ENCODE assay signal across 1 cellular context in genomic region chrX:13081385-13082285, GRCh38.
TF ChIP-seq lines count a peak whose summit lies in the region.

No MANE protein-coding gene starts in this region.

TF ChIP-seq in GM12878, 131 proteins besides CTCF, POLR2A, EP300 and RAD21 (continued from another document and continues in another):
- TF ChIP-seq BHLHE40 (IDR thresholded peaks at IDR 0.05; ENCODE audit: borderline replicate concordance in 1 of 2, low read depth in 2 of 2, low read length in 1 of 2) (peak in 1 of 2 experiments; percentile 66; a peak in 2 of 4 replicates), YY1 (IDR thresholded peaks at IDR 0.05; ENCODE audit: low read depth, low read length) (0 out of 2 replicates have a peak, but pooled peaks have one; percentile 15), BCL11A (IDR thresholded peaks at IDR 0.05; ENCODE audit: low read depth, low read length) (peak; percentile 82), MYC (IDR thresholded peaks at IDR 0.05; ENCODE audit: insufficient read depth, insufficient read length, insufficient replicate concordance, low read length, severe bottlenecking) (no peak), ZBED1 (IDR thresholded peaks at IDR 0.05; ENCODE audit: borderline replicate concordance) (peak; percentile 76; the same call in 1 of the 2 replicates), FOXM1 (IDR thresholded peaks at IDR 0.05; ENCODE audit: low read depth, low read length) (peak; percentile 88), HDAC2 (IDR thresholded peaks at IDR 0.05) (no peak), NR2C2 (IDR thresholded peaks at IDR 0.05; ENCODE audit: borderline replicate concordance, control insufficient read depth, insufficient read length, low read depth) (no peak), TARDBP (IDR thresholded peaks at IDR 0.05; ENCODE audit: borderline replicate concordance) (no peak), KLF5 (IDR thresholded peaks at IDR 0.05; ENCODE audit: partially characterized antibody) (no peak), MXI1 (IDR thresholded peaks at IDR 0.05; ENCODE audit: low read depth, low read length) (0 out of 2 replicates have a peak, but pooled peaks have one; percentile 25), USF2 (IDR thresholded peaks at IDR 0.05; ENCODE audit: borderline replicate concordance, low read depth, low read length) (no peak), BRCA1 (IDR thresholded peaks at IDR 0.05; ENCODE audit: low read depth, low read length) (no peak), ZNF24 (IDR thresholded peaks at IDR 0.05) (no peak), POLR2AphosphoS2 (IDR thresholded peaks at IDR 0.05; ENCODE audit: low read depth, low read length) (no peak), STAT1 (conservative IDR thresholded peaks at IDR 0.05) (no peak), TCF3 (IDR thresholded peaks at IDR 0.05; ENCODE audit: borderline replicate concordance, insufficient read depth, low read depth, low read length) (0 out of 2 replicates have a peak, but pooled peaks have one; percentile 30), HCFC1 (IDR thresholded peaks at IDR 0.05; ENCODE audit: low read length) (no peak), SUZ12 (IDR thresholded peaks at IDR 0.05; ENCODE audit: unreplicated experiment) (no peak), CHD2 (IDR thresholded peaks at IDR 0.05; ENCODE audit: borderline replicate concordance, low read depth, low read length) (peak; percentile 41; the same call in 1 of the 2 replicates), ATF3 (IDR thresholded peaks at IDR 0.05; ENCODE audit: borderline replicate concordance, extremely low read depth, low read depth, low read length) (no peak), EED (IDR thresholded peaks at IDR 0.05; ENCODE audit: low read depth) (peak; percentile 75), CHD1 (IDR thresholded peaks at IDR 0.05; ENCODE audit: low read depth, low read length) (no peak), ZNF207 (IDR thresholded peaks at IDR 0.05; ENCODE audit: borderline replicate concordance) (no peak), LARP7 (IDR thresholded peaks at IDR 0.05) (no peak), NFYA (IDR thresholded peaks at IDR 0.05; ENCODE audit: borderline replicate concordance, low read depth, low read length) (no peak), NR2F1 (conservative IDR thresholded peaks at IDR 0.05) (no peak), PKNOX1 (IDR thresholded peaks at IDR 0.05) (no peak), MEF2A (IDR thresholded peaks at IDR 0.05; ENCODE audit: insufficient read depth, low read depth, low read length) (peak; percentile 96), RFX5 (IDR thresholded peaks at IDR 0.05; ENCODE audit: low read depth, low read length) (no peak), PML (IDR thresholded peaks at IDR 0.05; ENCODE audit: low read length) (no peak; the same call in 1 of the 2 replicates), CREM (IDR thresholded peaks at IDR 0.05; ENCODE audit: low read depth) (peak; percentile 79), KDM1A (IDR thresholded peaks at IDR 0.05; ENCODE audit: borderline replicate concordance) (no peak), SMC3 (IDR thresholded peaks at IDR 0.05; ENCODE audit: borderline replicate concordance, low read length) (0 out of 2 replicates have a peak, but pooled peaks have one; percentile 4), POU2F2 (IDR thresholded peaks at IDR 0.05; ENCODE audit: borderline replicate concordance, low read depth, low read length) (peak; percentile 64; the same call in 1 of the 3 replicates), MTA3 (IDR thresholded peaks at IDR 0.05; ENCODE audit: borderline replicate concordance, low read length) (no peak; the same call in 1 of the 2 replicates), TCF12 (IDR thresholded peaks at IDR 0.05; ENCODE audit: low read depth, low read length) (0 out of 2 replicates have a peak, but pooled peaks have one; percentile 54), HSF1 (IDR thresholded peaks at IDR 0.05; ENCODE audit: low read depth, low read length) (no peak), DPF2 (IDR thresholded peaks at IDR 0.05) (no peak), CBX3 (IDR thresholded peaks at IDR 0.05; ENCODE audit: borderline replicate concordance, low read depth) (no peak)
- TF ChIP-seq, protein P1, sequence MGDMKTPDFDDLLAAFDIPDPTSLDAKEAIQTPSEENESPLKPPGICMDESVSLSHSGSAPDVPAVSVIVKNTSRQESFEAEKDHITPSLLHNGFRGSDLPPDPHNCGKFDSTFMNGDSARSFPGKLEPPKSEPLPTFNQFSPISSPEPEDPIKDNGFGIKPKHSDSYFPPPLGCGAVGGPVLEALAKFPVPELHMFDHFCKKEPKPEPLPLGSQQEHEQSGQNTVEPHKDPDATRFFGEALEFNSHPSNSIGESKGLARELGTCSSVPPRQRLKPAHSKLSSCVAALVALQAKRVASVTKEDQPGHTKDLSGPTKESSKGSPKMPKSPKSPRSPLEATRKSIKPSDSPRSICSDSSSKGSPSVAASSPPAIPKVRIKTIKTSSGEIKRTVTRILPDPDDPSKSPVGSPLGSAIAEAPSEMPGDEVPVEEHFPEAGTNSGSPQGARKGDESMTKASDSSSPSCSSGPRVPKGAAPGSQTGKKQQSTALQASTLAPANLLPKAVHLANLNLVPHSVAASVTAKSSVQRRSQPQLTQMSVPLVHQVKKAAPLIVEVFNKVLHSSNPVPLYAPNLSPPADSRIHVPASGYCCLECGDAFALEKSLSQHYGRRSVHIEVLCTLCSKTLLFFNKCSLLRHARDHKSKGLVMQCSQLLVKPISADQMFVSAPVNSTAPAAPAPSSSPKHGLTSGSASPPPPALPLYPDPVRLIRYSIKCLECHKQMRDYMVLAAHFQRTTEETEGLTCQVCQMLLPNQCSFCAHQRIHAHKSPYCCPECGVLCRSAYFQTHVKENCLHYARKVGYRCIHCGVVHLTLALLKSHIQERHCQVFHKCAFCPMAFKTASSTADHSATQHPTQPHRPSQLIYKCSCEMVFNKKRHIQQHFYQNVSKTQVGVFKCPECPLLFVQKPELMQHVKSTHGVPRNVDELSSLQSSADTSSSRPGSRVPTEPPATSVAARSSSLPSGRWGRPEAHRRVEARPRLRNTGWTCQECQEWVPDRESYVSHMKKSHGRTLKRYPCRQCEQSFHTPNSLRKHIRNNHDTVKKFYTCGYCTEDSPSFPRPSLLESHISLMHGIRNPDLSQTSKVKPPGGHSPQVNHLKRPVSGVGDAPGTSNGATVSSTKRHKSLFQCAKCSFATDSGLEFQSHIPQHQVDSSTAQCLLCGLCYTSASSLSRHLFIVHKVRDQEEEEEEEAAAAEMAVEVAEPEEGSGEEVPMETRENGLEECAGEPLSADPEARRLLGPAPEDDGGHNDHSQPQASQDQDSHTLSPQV (IDR thresholded peaks at IDR 0.05): no peak
- TF ChIP-seq, protein P2, sequence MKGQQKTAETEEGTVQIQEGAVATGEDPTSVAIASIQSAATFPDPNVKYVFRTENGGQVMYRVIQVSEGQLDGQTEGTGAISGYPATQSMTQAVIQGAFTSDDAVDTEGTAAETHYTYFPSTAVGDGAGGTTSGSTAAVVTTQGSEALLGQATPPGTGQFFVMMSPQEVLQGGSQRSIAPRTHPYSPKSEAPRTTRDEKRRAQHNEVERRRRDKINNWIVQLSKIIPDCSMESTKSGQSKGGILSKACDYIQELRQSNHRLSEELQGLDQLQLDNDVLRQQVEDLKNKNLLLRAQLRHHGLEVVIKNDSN (IDR thresholded peaks at IDR 0.05; ENCODE audit: borderline replicate concordance, extremely low read length, insufficient read depth, low read depth, low read length): no peak
- TF ChIP-seq, protein P3, sequence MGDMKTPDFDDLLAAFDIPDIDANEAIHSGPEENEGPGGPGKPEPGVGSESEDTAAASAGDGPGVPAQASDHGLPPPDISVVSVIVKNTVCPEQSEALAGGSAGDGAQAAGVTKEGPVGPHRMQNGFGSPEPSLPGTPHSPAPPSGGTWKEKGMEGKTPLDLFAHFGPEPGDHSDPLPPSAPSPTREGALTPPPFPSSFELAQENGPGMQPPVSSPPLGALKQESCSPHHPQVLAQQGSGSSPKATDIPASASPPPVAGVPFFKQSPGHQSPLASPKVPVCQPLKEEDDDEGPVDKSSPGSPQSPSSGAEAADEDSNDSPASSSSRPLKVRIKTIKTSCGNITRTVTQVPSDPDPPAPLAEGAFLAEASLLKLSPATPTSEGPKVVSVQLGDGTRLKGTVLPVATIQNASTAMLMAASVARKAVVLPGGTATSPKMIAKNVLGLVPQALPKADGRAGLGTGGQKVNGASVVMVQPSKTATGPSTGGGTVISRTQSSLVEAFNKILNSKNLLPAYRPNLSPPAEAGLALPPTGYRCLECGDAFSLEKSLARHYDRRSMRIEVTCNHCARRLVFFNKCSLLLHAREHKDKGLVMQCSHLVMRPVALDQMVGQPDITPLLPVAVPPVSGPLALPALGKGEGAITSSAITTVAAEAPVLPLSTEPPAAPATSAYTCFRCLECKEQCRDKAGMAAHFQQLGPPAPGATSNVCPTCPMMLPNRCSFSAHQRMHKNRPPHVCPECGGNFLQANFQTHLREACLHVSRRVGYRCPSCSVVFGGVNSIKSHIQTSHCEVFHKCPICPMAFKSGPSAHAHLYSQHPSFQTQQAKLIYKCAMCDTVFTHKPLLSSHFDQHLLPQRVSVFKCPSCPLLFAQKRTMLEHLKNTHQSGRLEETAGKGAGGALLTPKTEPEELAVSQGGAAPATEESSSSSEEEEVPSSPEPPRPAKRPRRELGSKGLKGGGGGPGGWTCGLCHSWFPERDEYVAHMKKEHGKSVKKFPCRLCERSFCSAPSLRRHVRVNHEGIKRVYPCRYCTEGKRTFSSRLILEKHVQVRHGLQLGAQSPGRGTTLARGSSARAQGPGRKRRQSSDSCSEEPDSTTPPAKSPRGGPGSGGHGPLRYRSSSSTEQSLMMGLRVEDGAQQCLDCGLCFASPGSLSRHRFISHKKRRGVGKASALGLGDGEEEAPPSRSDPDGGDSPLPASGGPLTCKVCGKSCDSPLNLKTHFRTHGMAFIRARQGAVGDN (IDR thresholded peaks at IDR 0.05): no peak
- TF ChIP-seq, protein P4, sequence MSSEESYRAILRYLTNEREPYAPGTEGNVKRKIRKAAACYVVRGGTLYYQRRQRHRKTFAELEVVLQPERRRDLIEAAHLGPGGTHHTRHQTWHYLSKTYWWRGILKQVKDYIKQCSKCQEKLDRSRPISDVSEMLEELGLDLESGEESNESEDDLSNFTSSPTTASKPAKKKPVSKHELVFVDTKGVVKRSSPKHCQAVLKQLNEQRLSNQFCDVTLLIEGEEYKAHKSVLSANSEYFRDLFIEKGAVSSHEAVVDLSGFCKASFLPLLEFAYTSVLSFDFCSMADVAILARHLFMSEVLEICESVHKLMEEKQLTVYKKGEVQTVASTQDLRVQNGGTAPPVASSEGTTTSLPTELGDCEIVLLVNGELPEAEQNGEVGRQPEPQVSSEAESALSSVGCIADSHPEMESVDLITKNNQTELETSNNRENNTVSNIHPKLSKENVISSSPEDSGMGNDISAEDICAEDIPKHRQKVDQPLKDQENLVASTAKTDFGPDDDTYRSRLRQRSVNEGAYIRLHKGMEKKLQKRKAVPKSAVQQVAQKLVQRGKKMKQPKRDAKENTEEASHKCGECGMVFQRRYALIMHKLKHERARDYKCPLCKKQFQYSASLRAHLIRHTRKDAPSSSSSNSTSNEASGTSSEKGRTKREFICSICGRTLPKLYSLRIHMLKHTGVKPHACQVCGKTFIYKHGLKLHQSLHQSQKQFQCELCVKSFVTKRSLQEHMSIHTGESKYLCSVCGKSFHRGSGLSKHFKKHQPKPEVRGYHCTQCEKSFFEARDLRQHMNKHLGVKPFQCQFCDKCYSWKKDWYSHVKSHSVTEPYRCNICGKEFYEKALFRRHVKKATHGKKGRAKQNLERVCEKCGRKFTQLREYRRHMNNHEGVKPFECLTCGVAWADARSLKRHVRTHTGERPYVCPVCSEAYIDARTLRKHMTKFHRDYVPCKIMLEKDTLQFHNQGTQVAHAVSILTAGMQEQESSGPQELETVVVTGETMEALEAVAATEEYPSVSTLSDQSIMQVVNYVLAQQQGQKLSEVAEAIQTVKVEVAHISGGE (CRISPR knock-in tag; IDR thresholded peaks at IDR 0.05): no peak
- TF ChIP-seq, protein P5, sequence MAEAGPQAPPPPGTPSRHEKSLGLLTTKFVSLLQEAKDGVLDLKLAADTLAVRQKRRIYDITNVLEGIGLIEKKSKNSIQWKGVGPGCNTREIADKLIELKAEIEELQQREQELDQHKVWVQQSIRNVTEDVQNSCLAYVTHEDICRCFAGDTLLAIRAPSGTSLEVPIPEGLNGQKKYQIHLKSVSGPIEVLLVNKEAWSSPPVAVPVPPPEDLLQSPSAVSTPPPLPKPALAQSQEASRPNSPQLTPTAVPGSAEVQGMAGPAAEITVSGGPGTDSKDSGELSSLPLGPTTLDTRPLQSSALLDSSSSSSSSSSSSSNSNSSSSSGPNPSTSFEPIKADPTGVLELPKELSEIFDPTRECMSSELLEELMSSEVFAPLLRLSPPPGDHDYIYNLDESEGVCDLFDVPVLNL (IDR thresholded peaks at IDR 0.05; ENCODE audit: low read depth, low read length): no peak
